Comparison of ENCODE assay signal across 14 cellular contexts in the genomic region with DNA sequence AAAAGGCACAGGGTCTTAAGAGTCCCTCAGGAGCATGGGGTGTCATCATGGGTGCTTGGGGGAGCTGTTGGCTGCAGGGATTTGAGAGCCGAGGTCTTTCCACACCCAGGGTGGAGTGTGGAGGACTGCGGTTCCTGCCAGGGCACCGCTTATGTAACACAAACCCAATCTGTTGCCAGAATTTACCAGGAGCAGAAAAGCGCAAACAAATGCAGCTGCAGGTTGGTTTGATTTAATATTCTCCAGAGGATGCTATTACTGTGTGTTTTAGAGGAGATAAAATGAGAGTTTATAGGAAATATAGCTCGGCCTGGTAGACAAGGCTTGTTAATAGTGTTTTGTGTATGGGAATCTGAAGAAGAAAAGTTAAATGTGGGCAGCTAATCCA.
A peak's percentile ranks its signal among the peaks of the same experiment; 100 is the strongest.
DNase-seq lines count a peak whose midpoint lies in the region; TF ChIP-seq lines count a peak whose summit lies in the region.
"Had no signal": no experiment of that assay in that cellular context is flagged by ENCODE, and none has a peak within 500 bp of the region (broad histone marks: within the 10 kb centered on the region; RNA-seq: fewer than 3 reads in every experiment).

No MANE protein-coding gene starts in this region.

- H3K36me3 Mint-ChIP-seq in endothelial cell (ENCODE audit: low read depth, unreplicated experiment) (peaks cover 46% of the 10 kb centered on the region), neural crest cell (ENCODE audit: low read depth) (peaks cover 29% of the 10 kb centered on the region)
- no peaks in the 10 kb centered on the region for H3K36me3 Mint-ChIP-seq in activated T-helper 2 cell treated with anti-CD3 and anti-CD28 coated beads, Interferon-gamma antibody, Interleukin-2, Interleukin-4, amounts not matched to agents 10 μg/mL and 5 μg/mL and 100 μg/mL, durations not matched to agents 14 hours and 24 hours and 36 hours (ENCODE audit: low read depth)

- intact Hi-C loops in vagina (cut with DNase I): no loop called here
- intact Hi-C loops in activated T-helper 2 cell treated with anti-CD3 and anti-CD28 coated beads, Interferon-gamma antibody, Interleukin-2, Interleukin-4, amounts not matched to agents 10 μg/mL and 5 μg/mL and 100 μg/mL, durations not matched to agents 14 hours and 24 hours and 36 hours (cut with micrococcal nuclease): no loop called here

- TF ChIP-seq POLR2A in vagina (IDR thresholded peaks at IDR 0.05): no peak

- TF ChIP-seq CTCF in endothelial cell (IDR thresholded peaks at IDR 0.05; ENCODE audit: unreplicated experiment) (no peak), neural crest cell (conservative IDR thresholded peaks at IDR 0.05) (no peak), vagina (IDR thresholded peaks at IDR 0.05) (no peak), GM10266 (IDR thresholded peaks at IDR 0.05; ENCODE audit: control insufficient read depth, insufficient read depth, low read depth, missing control alignments) (no peak)

- H3K27me3 Mint-ChIP-seq in endothelial cell (ENCODE audit: unreplicated experiment): peaks cover 6% of the 10 kb centered on the region
- no peaks in the 10 kb centered on the region for H3K27me3 Mint-ChIP-seq in neural crest cell (ENCODE audit: low read depth)
- H3K27me3 Mint-ChIP-seq in activated T-helper 2 cell treated with anti-CD3 and anti-CD28 coated beads, Interferon-gamma antibody, Interleukin-2, Interleukin-4, amounts not matched to agents 10 μg/mL and 5 μg/mL and 100 μg/mL, durations not matched to agents 14 hours and 24 hours and 36 hours (ENCODE audit: low read depth): no peaks in the 10 kb centered on the region
- H3K27me3 Mint-ChIP-seq: activated T-cell treated with anti-CD3 and anti-CD28 coated beads, Interleukin-2, amount 50 U/mL, for 24 hours had no signal

- DNase-seq in Ammon's horn (ENCODE audit: low spot score): peak; percentile 74
- peak; percentile 69 for DNase-seq in NCI-H2171 (lab: John Stamatoyannopoulos, UW)
- DNase-seq in endothelial cell (ENCODE audit: low spot score): no peak
- DNase-seq in neural crest cell (ENCODE audit: low read depth, low spot score): no peak
- no peak for DNase-seq in vagina (ENCODE audit: extremely low spot score in 2 of 2)
- DNase-seq in GM10266 (ENCODE audit: extremely low spot score): no peak
- DNase-seq in activated T-helper 2 cell treated with anti-CD3 and anti-CD28 coated beads, Interferon-gamma antibody, Interleukin-2, Interleukin-4, amounts not matched to agents 10 μg/mL and 5 μg/mL and 100 μg/mL, durations not matched to agents 14 hours and 24 hours and 36 hours (ENCODE audit: low spot score): no peak
- no peak for DNase-seq in activated CD4-positive, alpha-beta T cell treated with anti-CD3 and anti-CD28 coated beads for 4 hours
- DNase-seq: activated T-cell treated with anti-CD3 and anti-CD28 coated beads, Interleukin-2, amount 50 U/mL, for 24 hours; brain microvascular endothelial cell; IMR-90; RPMI8226 had no signal

- H3K9me3 ChIP-seq in vagina: no peaks in the 10 kb centered on the region
- H3K9me3 ChIP-seq: esophagus muscularis mucosa, thoracic aorta had no signal

- peaks cover 48% of the 10 kb centered on the region for H3K4me1 ChIP-seq in vagina

- no peaks in the 10 kb centered on the region for H3K9me3 Mint-ChIP-seq in endothelial cell (ENCODE audit: unreplicated experiment)
- no peaks in the 10 kb centered on the region for H3K9me3 Mint-ChIP-seq in neural crest cell
- H3K9me3 Mint-ChIP-seq in activated T-helper 2 cell treated with anti-CD3 and anti-CD28 coated beads, Interferon-gamma antibody, Interleukin-2, Interleukin-4, amounts not matched to agents 10 μg/mL and 5 μg/mL and 100 μg/mL, durations not matched to agents 14 hours and 24 hours and 36 hours: no peaks in the 10 kb centered on the region
- H3K9me3 Mint-ChIP-seq: activated T-cell treated with anti-CD3 and anti-CD28 coated beads, Interleukin-2, amount 50 U/mL, for 24 hours had no signal

- H3K36me3 ChIP-seq in vagina: no peaks in the 10 kb centered on the region
- H3K36me3 ChIP-seq: brain microvascular endothelial cell had no signal

- H3K4me3 Mint-ChIP-seq in endothelial cell (ENCODE audit: unreplicated experiment): peak overlapping the region; percentile 26
- peak overlapping the region; percentile 14 for H3K4me3 Mint-ChIP-seq in neural crest cell
- H3K4me3 Mint-ChIP-seq in activated T-helper 2 cell treated with anti-CD3 and anti-CD28 coated beads, Interferon-gamma antibody, Interleukin-2, Interleukin-4, amounts not matched to agents 10 μg/mL and 5 μg/mL and 100 μg/mL, durations not matched to agents 14 hours and 24 hours and 36 hours (ENCODE audit: low read depth): no peak overlapping the region
- H3K4me3 Mint-ChIP-seq: activated T-cell treated with anti-CD3 and anti-CD28 coated beads, Interleukin-2, amount 50 U/mL, for 24 hours had no signal

- H3K4me1 Mint-ChIP-seq in endothelial cell (ENCODE audit: unreplicated experiment) (peaks cover 1% of the 10 kb centered on the region), neural crest cell (peaks cover 55% of the 10 kb centered on the region)
- H3K4me1 Mint-ChIP-seq in activated T-helper 2 cell treated with anti-CD3 and anti-CD28 coated beads, Interferon-gamma antibody, Interleukin-2, Interleukin-4, amounts not matched to agents 10 μg/mL and 5 μg/mL and 100 μg/mL, durations not matched to agents 14 hours and 24 hours and 36 hours (ENCODE audit: low read depth): no peaks in the 10 kb centered on the region

- H3K27ac ChIP-seq in vagina: no peak overlapping the region
- H3K27ac ChIP-seq: brain microvascular endothelial cell, thoracic aorta had no signal

- H3K27me3 ChIP-seq in vagina: no peaks in the 10 kb centered on the region
- H3K27me3 ChIP-seq: brain microvascular endothelial cell, esophagus muscularis mucosa had no signal

- H3K27ac Mint-ChIP-seq in endothelial cell (ENCODE audit: unreplicated experiment) (no peak overlapping the region), neural crest cell (ENCODE audit: unreplicated experiment) (no peak overlapping the region)
- no peak overlapping the region for H3K27ac Mint-ChIP-seq in activated T-helper 2 cell treated with anti-CD3 and anti-CD28 coated beads, Interferon-gamma antibody, Interleukin-2, Interleukin-4, amounts not matched to agents 10 μg/mL and 5 μg/mL and 100 μg/mL, durations not matched to agents 14 hours and 24 hours and 36 hours
- H3K27ac Mint-ChIP-seq: activated T-cell treated with anti-CD3 and anti-CD28 coated beads, Interleukin-2, amount 50 U/mL, for 24 hours had no signal

- H3K4me3 ChIP-seq in vagina: no peak overlapping the region
- H3K4me3 ChIP-seq: esophagus muscularis mucosa, thoracic aorta had no signal

Comparison
In these comparisons a context has a peak if more than half of its experiments do, and no peak if none do; other contexts are left out.
1. DNase-seq: peak in Ammon's horn (single experiment) and NCI-H2171 (single experiment); none in endothelial cell (single experiment), neural crest cell (single experiment), vagina (0 of 2), GM10266 (single experiment), activated T-helper 2 cell treated with anti-CD3 and anti-CD28 coated beads, Interferon-gamma antibody, Interleukin-2, Interleukin-4, amounts not matched to agents 10 μg/mL and 5 μg/mL and 100 μg/mL, durations not matched to agents 14 hours and 24 hours and 36 hours (single experiment) and activated CD4-positive, alpha-beta T cell treated with anti-CD3 and anti-CD28 coated beads for 4 hours (0 of 2).